8 cellular contexts compared by ENCODE assay signal in genomic region chr1:165697881-165698842, GRCh38. TPM values are rescaled to one million over a fixed set of nuclear protein-coding genes. Genes with fewer than 3 reads are reported as not detected.
DNase-seq lines count a peak whose midpoint lies in the region; ATAC-seq, FAIRE-seq and TF ChIP-seq lines count a peak whose summit lies in the region.

Gene ALDH9A1, minus strand, starts transcription at chr1:165698562. Its CDS starts 4 bp downstream, at chr1:165698558.

- H3K27ac ChIP-seq in angular gyrus (ENCODE audit: low read depth, low read length) = peak within 1 kb of the TSS; percentile 89
- H3K27ac ChIP-seq in right atrium auricular region = peak within 1 kb of the TSS; percentile 95 to 97
- H3K27ac ChIP-seq in rectal smooth muscle tissue (ENCODE audit: low read depth, low read length) = peak within 1 kb of the TSS; percentile 89
- H3K27ac ChIP-seq in vagina = peak within 1 kb of the TSS; percentile 90

- FAIRE-seq in GM18507 (lab: Jason Lieb, UNC) = peak; percentile 90

- H3K36me3 ChIP-seq in right atrium auricular region (no peaks in the 10 kb centered on the region), rectal smooth muscle tissue (ENCODE audit: control insufficient read depth, insufficient read depth, low read length) (no peaks in the 10 kb centered on the region), vagina (no peaks in the 10 kb centered on the region)

- intact Hi-C loops in T-helper 2 cell treated with Interferon-gamma antibody and Interleukin-4, amounts not matched to agents 100 ng/mL and 5 ng/mL, for 36 hours (cut with micrococcal nuclease) = loop anchor here (1.0 to 5.0 kb wide), 8 partner anchors 57 to 1523 kb away; partner anchors contain the start of genes POU2F1 and TMCO1
- intact Hi-C loops in vagina (cut with DNase I) = no loop called here

- TF ChIP-seq CTCF in right atrium auricular region (IDR thresholded peaks at IDR 0.05) = peak in 1 of 2 donors; percentile 57
- TF ChIP-seq CTCF in vagina (IDR thresholded peaks at IDR 0.05) = no peak

- H3K4me3 ChIP-seq in right atrium auricular region (peak within 1 kb of the TSS; percentile 72 to 78), rectal smooth muscle tissue (ENCODE audit: low read length) (peak within 1 kb of the TSS; percentile 82), vagina (peak within 1 kb of the TSS; percentile 66 to 74)

- H3K9ac ChIP-seq in rectal smooth muscle tissue (ENCODE audit: low read length) = peak within 1 kb of the TSS; percentile 66

- no peaks in the 10 kb centered on the region for H3K27me3 ChIP-seq in right atrium auricular region
- H3K27me3 ChIP-seq in rectal smooth muscle tissue (ENCODE audit: control insufficient read depth, insufficient read depth, low read length) = no peaks in the 10 kb centered on the region
- H3K27me3 ChIP-seq in vagina = no peaks in the 10 kb centered on the region

- DNase-seq in GM18507 (ENCODE audit: extremely low spot score, insufficient read length, low read depth) = peak; percentile 81
- DNase-seq in NCI-H187 treated with DMSO at 0.1 percent for 48 hours (lab: John Stamatoyannopoulos, UW) = peak; percentile 85
- DNase-seq in right atrium auricular region (ENCODE audit: low spot score) = peak; percentile 90
- peak in 1 of 2 donors; percentile 95 for DNase-seq in vagina (ENCODE audit: extremely low spot score in 2 of 2)

- H3K4me1 ChIP-seq in right atrium auricular region (peaks cover 0 to 32% of the 10 kb centered on the region in 2 donors), rectal smooth muscle tissue (ENCODE audit: control insufficient read depth, insufficient read depth, low read length) (peaks cover 6% of the 10 kb centered on the region), vagina (peaks cover 33% of the 10 kb centered on the region)

- peak in 1 of 2 donors; percentile 82 for TF ChIP-seq POLR2A in vagina (IDR thresholded peaks at IDR 0.05)

- H3K9me3 ChIP-seq in right atrium auricular region = no peaks in the 10 kb centered on the region
- no peaks in the 10 kb centered on the region for H3K9me3 ChIP-seq in vagina

- peak; percentile 88 for ATAC-seq in HG02973 (IDR thresholded peaks at IDR 0.05; ENCODE audit: unreplicated experiment)

RNA-seq across cellular contexts. Expression of gene ALDH9A1, which starts in this region (rescaled TPM):
- 56.7 and 57.3 TPM in 2 replicates for total RNA-seq in T-helper 2 cell treated with Interferon-gamma antibody and Interleukin-4, amounts not matched to agents 100 ng/mL and 5 ng/mL, for 36 hours
- 10 to 100 TPM; 55.0 to 66.2 TPM for total RNA-seq in right atrium auricular region
- total RNA-seq in vagina = 57.5 TPM
